Comparison of ENCODE assay signal across 15 cellular contexts in the genomic region with DNA sequence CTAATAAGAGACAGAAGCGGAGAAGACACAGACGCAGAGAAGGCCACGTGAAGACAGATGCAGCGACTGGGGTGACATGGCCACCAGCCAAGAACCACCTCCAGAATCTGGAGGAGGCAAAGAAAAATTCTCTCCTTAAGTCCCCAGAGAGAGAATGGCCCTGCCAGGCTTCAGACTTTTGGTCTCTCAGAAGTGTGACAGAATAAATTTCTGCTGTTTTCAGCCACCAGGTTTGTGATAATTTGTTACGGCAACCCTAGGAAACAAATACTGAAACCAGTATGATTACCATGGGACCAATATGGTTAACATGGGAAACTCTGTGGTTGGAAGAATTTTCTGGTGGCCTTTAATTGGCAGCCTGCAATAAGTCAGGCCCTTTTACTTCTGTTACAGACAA.
DNase-seq lines count a peak whose midpoint lies in the region; ATAC-seq lines count a peak whose summit lies in the region.
"Had no signal": no experiment of that assay in that cellular context is flagged by ENCODE, and none has a peak within 500 bp of the region (broad histone marks: within the 10 kb centered on the region; RNA-seq: fewer than 3 reads in every experiment).

No MANE protein-coding gene starts in this region.

- no peak overlapping the region for H3K9ac ChIP-seq in mesendoderm (ENCODE audit: low read length)

- WGBS in mesendoderm (ENCODE audit: extremely low coverage, insufficient coverage, low lambda C conversion rate): no CpG with 5 or more reads among the region's 5 CpGs

- no peak overlapping the region for H2BK5ac ChIP-seq in mesendoderm (ENCODE audit: low read length)

- H3K36me3 ChIP-seq in mesendoderm (ENCODE audit: control insufficient read depth, insufficient read depth, low read length): no peaks in the 10 kb centered on the region
- H3K36me3 ChIP-seq: gastroesophageal sphincter, tibial nerve had no signal

- no peaks in the 10 kb centered on the region for H3K79me2 ChIP-seq in mesendoderm (ENCODE audit: control insufficient read depth, insufficient read depth, low read length)

- H3K36me3 Mint-ChIP-seq in activated T-cell treated with anti-CD3 and anti-CD28 coated beads, Interleukin-2, amount 50 U/mL, for 24 hours (ENCODE audit: low read depth): peaks cover 4% of the 10 kb centered on the region

- H3K18ac ChIP-seq in mesendoderm (ENCODE audit: low read length): no peak overlapping the region

- H3K4me3 ChIP-seq in mesendoderm (ENCODE audit: low read length): no peak overlapping the region
- H3K4me3 ChIP-seq: gastroesophageal sphincter, GM23338, tibial nerve had no signal

- H3K27ac Mint-ChIP-seq in activated T-cell treated with anti-CD3 and anti-CD28 coated beads, Interleukin-2, amount 50 U/mL, for 24 hours: peak overlapping the region; percentile 63
- H3K27ac Mint-ChIP-seq: GM23338, nephron progenitor cell had no signal

- no peak overlapping the region for H4K8ac ChIP-seq in mesendoderm (ENCODE audit: low read depth, low read length)

- peak; percentile 56 for ATAC-seq in HG02610 (IDR thresholded peaks at IDR 0.05; ENCODE audit: unreplicated experiment)
- peak; percentile 51 for ATAC-seq in HG03439 (IDR thresholded peaks at IDR 0.05; ENCODE audit: unreplicated experiment)
- ATAC-seq: gastroesophageal sphincter, GM23338 had no signal

- no peak overlapping the region for H3K4ac ChIP-seq in mesendoderm (ENCODE audit: low read depth, low read length)

- H3K27me3 ChIP-seq in mesendoderm (ENCODE audit: insufficient read depth, low read length, poor library complexity): no peaks in the 10 kb centered on the region
- H3K27me3 ChIP-seq: gastroesophageal sphincter, tibial nerve had no signal

- no peaks in the 10 kb centered on the region for H3K79me1 ChIP-seq in mesendoderm (ENCODE audit: low read length)

- H2BK120ac ChIP-seq in mesendoderm (ENCODE audit: low read depth, low read length): no peak overlapping the region

- no peak overlapping the region for H3K4me2 ChIP-seq in mesendoderm (ENCODE audit: low read length)
- H3K4me2 ChIP-seq: GM23338 had no signal

- no peaks in the 10 kb centered on the region for H3K4me1 ChIP-seq in mesendoderm (ENCODE audit: control insufficient read depth, low read depth, low read length)

- no peak overlapping the region for H3K23ac ChIP-seq in mesendoderm (ENCODE audit: low read length)

- H2AK5ac ChIP-seq in mesendoderm (ENCODE audit: low read length): no peak overlapping the region

- H4K5ac ChIP-seq in mesendoderm (ENCODE audit: low read length): no peak overlapping the region

- no peak overlapping the region for H2BK15ac ChIP-seq in mesendoderm (replicated peaks; ENCODE audit: low read depth)

- H3K9me3 Mint-ChIP-seq in activated T-cell treated with anti-CD3 and anti-CD28 coated beads, Interleukin-2, amount 50 U/mL, for 24 hours: no peaks in the 10 kb centered on the region
- H3K9me3 Mint-ChIP-seq: GM23338, nephron progenitor cell had no signal

- no peaks in the 10 kb centered on the region for H3K27me3 Mint-ChIP-seq in activated T-cell treated with anti-CD3 and anti-CD28 coated beads, Interleukin-2, amount 50 U/mL, for 24 hours

- H3K4me1 Mint-ChIP-seq in activated T-cell treated with anti-CD3 and anti-CD28 coated beads, Interleukin-2, amount 50 U/mL, for 24 hours (ENCODE audit: low read depth): peaks cover 82% of the 10 kb centered on the region

- no peak overlapping the region for H3K4me3 Mint-ChIP-seq in activated T-cell treated with anti-CD3 and anti-CD28 coated beads, Interleukin-2, amount 50 U/mL, for 24 hours
- H3K4me3 Mint-ChIP-seq: GM23338, nephron progenitor cell had no signal

- no peak for DNase-seq in activated T-cell treated with anti-CD3 and anti-CD28 coated beads, Interleukin-2, amount 50 U/mL, for 24 hours
- DNase-seq in activated T-cell treated with anti-CD3 and anti-CD28 coated beads for 4 hours (no peak), putamen (ENCODE audit: low spot score) (peak; percentile 16), AML-193 (lab: John Stamatoyannopoulos, UW) (no peak), mucosa of gallbladder (ENCODE audit: low spot score) (no peak), mesendoderm (no peak)
- DNase-seq: activated CD8-positive, alpha-beta memory T cell treated with anti-CD3 and anti-CD28 coated beads, Interleukin-2, amount 50 U/mL, for 4 hours; NCI-H526; nephron progenitor cell; SHP77 had no signal

- no peak overlapping the region for H3K27ac ChIP-seq in mesendoderm (ENCODE audit: low read depth, low read length)
- H3K27ac ChIP-seq: tibial nerve had no signal

- H3K56ac ChIP-seq in mesendoderm (ENCODE audit: low read length): no peak overlapping the region
